ENCODE assay signal across 24 cellular contexts in the genomic region with DNA sequence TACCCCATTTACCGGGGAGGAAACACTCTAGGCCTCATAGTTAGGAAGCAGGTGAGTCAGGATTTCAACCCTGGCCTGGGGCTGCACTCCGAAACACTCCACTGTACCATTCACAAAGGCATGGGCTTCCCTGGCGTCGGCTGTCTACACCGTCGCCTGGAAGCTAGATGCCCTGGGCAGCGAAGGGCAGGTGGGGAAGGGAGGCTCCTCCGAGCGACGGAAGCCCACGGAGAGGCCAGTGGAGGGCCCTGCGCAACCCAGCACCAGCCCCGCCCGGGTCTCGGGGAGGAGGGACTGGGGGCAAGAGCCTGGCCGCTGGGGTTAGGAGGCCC. TPM values are rescaled to one million over a fixed set of nuclear protein-coding genes. Genes with fewer than 3 reads are reported as not detected.
A peak's percentile ranks its signal among the peaks of the same experiment; 100 is the strongest.
DNase-seq lines count a peak whose midpoint lies in the region; ATAC-seq, FAIRE-seq and TF ChIP-seq lines count a peak whose summit lies in the region.
"Had no signal": no experiment of that assay in that cellular context is flagged by ENCODE, and none has a peak within 500 bp of the region (broad histone marks: within the 10 kb centered on the region; RNA-seq: fewer than 3 reads in every experiment).

No MANE protein-coding gene starts in this region.

- no peaks in the 10 kb centered on the region for H3K79me2 ChIP-seq in astrocyte (ENCODE audit: insufficient read depth, low read length)
- no peaks in the 10 kb centered on the region for H3K79me2 ChIP-seq in osteoblast (ENCODE audit: insufficient read depth, low read length)

- H3K9me3 ChIP-seq in HUES48 (ENCODE audit: control insufficient read depth, insufficient read depth, low read length) (no peaks in the 10 kb centered on the region), astrocyte (ENCODE audit: insufficient read depth, low read depth, low read length) (no peaks in the 10 kb centered on the region), iPS-15b (ENCODE audit: control insufficient read depth, insufficient read depth, low read length) (no peaks in the 10 kb centered on the region), osteoblast (ENCODE audit: low read depth, low read length) (no peaks in the 10 kb centered on the region)
- H3K9me3 ChIP-seq: breast epithelium, Caco-2, esophagus squamous epithelium, Peyer's patch, suprapubic skin had no signal

- peaks cover 4% of the 10 kb centered on the region for H3K4me1 Mint-ChIP-seq in astrocyte (ENCODE audit: low read depth, unreplicated experiment)

- H4K20me1 ChIP-seq in astrocyte (ENCODE audit: insufficient read depth, low read length) (no peaks in the 10 kb centered on the region), osteoblast (ENCODE audit: insufficient read depth, low read length) (no peaks in the 10 kb centered on the region)

- no peak overlapping the region for H3K4me3 Mint-ChIP-seq in astrocyte (ENCODE audit: unreplicated experiment)
- H3K4me3 Mint-ChIP-seq: activated T-cell treated with anti-CD3 and anti-CD28 coated beads, Interleukin-2, amount 50 U/mL, for 72 hours; neural crest cell had no signal

- no peaks in the 10 kb centered on the region for H3K36me3 Mint-ChIP-seq in astrocyte (ENCODE audit: low read depth, unreplicated experiment)

- H3K4me3 ChIP-seq in HUES48 (ENCODE audit: low read depth, low read length) (peak overlapping the region; percentile 68), astrocyte (ENCODE audit: insufficient read depth, low read depth, low read length) (no peak overlapping the region), iPS-15b (ENCODE audit: low read depth, low read length) (peak overlapping the region; percentile 50), osteoblast (ENCODE audit: insufficient read depth, low read length) (no peak overlapping the region)
- H3K4me3 ChIP-seq: lung, suprapubic skin had no signal

- no peak for ATAC-seq in GM19463 (IDR thresholded peaks at IDR 0.05; ENCODE audit: unreplicated experiment)

- H3K27ac ChIP-seq in HUES48 (ENCODE audit: low read depth, low read length) (no peak overlapping the region), astrocyte (ENCODE audit: low read depth, low read length) (no peak overlapping the region), osteoblast (ENCODE audit: low read depth, low read length) (no peak overlapping the region)
- H3K27ac ChIP-seq: breast epithelium, C4-2B, Peyer's patch, suprapubic skin had no signal

- H3K4me2 ChIP-seq in astrocyte (ENCODE audit: low read length): peak overlapping the region; percentile 85
- peak overlapping the region; percentile 80 for H3K4me2 ChIP-seq in osteoblast (ENCODE audit: insufficient read depth, low read length)

- peaks cover 11% of the 10 kb centered on the region for H3K27me3 ChIP-seq in HUES48 (ENCODE audit: control insufficient read depth, insufficient read depth, low read length)
- H3K27me3 ChIP-seq in astrocyte (ENCODE audit: insufficient read depth, low read length): no peaks in the 10 kb centered on the region
- H3K27me3 ChIP-seq in iPS-15b (ENCODE audit: control insufficient read depth, insufficient read depth, low read length): peaks cover 9% of the 10 kb centered on the region
- H3K27me3 ChIP-seq in osteoblast (ENCODE audit: insufficient read depth, low read length): no peaks in the 10 kb centered on the region
- H3K27me3 ChIP-seq: breast epithelium, esophagus squamous epithelium, Peyer's patch, suprapubic skin had no signal

- DNase-seq in astrocyte (ENCODE audit: low read depth) (no peak), osteoblast (ENCODE audit: insufficient read length, low spot score, missing footprints) (peak; percentile 3), hypothalamus (lab: John Stamatoyannopoulos, UW) (no peak), UCSD-AML1 (lab: John Stamatoyannopoulos, UW; ENCODE audit: unreplicated experiment) (no peak)
- DNase-seq in activated naive CD4-positive, alpha-beta T cell treated with Interleukin-2 at 50 U/mL for 16 hours: no peak
- DNase-seq: cortex of kidney, esophagus squamous epithelium, GF-D8, MV-4-11, SIG-M5, T1000 had no signal

- peak overlapping the region; percentile 83 for H2AFZ ChIP-seq in astrocyte (ENCODE audit: low read depth, low read length)
- no peak overlapping the region for H2AFZ ChIP-seq in osteoblast (ENCODE audit: low read length)

- H3K9ac ChIP-seq in HUES48 (ENCODE audit: low read depth, low read length) (peak overlapping the region; percentile 23; the same call in 1 of the 2 replicates), astrocyte (ENCODE audit: low read length) (no peak overlapping the region), iPS-15b (ENCODE audit: low read depth, low read length) (peak overlapping the region; percentile 70)

- H3K27ac Mint-ChIP-seq in astrocyte (ENCODE audit: unreplicated experiment): no peak overlapping the region
- H3K27ac Mint-ChIP-seq: activated T-cell treated with anti-CD3 and anti-CD28 coated beads, Interleukin-2, amount 50 U/mL, for 72 hours had no signal

- H3K4me1 ChIP-seq in HUES48 (ENCODE audit: control insufficient read depth, insufficient read depth, low read length): peaks cover 10% of the 10 kb centered on the region; the same call in 1 of the 2 replicates
- peaks cover 8% of the 10 kb centered on the region for H3K4me1 ChIP-seq in astrocyte (ENCODE audit: insufficient read depth, low read length)
- H3K4me1 ChIP-seq in iPS-15b (ENCODE audit: control insufficient read depth, insufficient read depth, low read length): no peaks in the 10 kb centered on the region
- peaks cover 9% of the 10 kb centered on the region for H3K4me1 ChIP-seq in osteoblast (ENCODE audit: insufficient read depth, low read length)
- H3K4me1 ChIP-seq: Caco-2 had no signal

- H3K36me3 ChIP-seq in HUES48 (ENCODE audit: control insufficient read depth, insufficient read depth, low read length): no peaks in the 10 kb centered on the region
- no peaks in the 10 kb centered on the region for H3K36me3 ChIP-seq in astrocyte (ENCODE audit: insufficient read depth, low read length)
- H3K36me3 ChIP-seq in iPS-15b (ENCODE audit: control insufficient read depth, insufficient read depth, low read length): no peaks in the 10 kb centered on the region
- no peaks in the 10 kb centered on the region for H3K36me3 ChIP-seq in osteoblast (ENCODE audit: insufficient read depth, low read length)
- H3K36me3 ChIP-seq: breast epithelium had no signal

- no peaks in the 10 kb centered on the region for H3K9me3 Mint-ChIP-seq in astrocyte (ENCODE audit: unreplicated experiment)
- H3K9me3 Mint-ChIP-seq: activated T-cell treated with anti-CD3 and anti-CD28 coated beads, Interleukin-2, amount 50 U/mL, for 72 hours; neural crest cell had no signal

- no peak for FAIRE-seq in astrocyte (lab: Jason Lieb, UNC)
- FAIRE-seq: frontal cortex, keratinocyte had no signal

- no peak for TF ChIP-seq CTCF in astrocyte (IDR thresholded peaks at IDR 0.05; ENCODE audit: insufficient read depth, low read depth, low read length)
- no peak for TF ChIP-seq CTCF in osteoblast (IDR thresholded peaks at IDR 0.05; ENCODE audit: extremely low read depth, low read depth, low read length)

- peaks cover 7% of the 10 kb centered on the region for H3K27me3 Mint-ChIP-seq in astrocyte (ENCODE audit: low read depth, unreplicated experiment)

RNA-seq across cellular contexts. Expression of a gene that starts 16.1 kb away (rescaled TPM):
- total RNA-seq in astrocyte: 4.6 and 4.8 TPM in 2 replicates
- 2.2 and 3.2 TPM in 2 replicates for total RNA-seq in osteoblast

RNA-seq across cellular contexts. Expression of a gene that starts 46.8 kb away (rescaled TPM):
- total RNA-seq in astrocyte (7.8 and 7.9 TPM in 2 replicates), osteoblast (9.4 and 10.0 TPM in 2 replicates)

Comparison
In these comparisons a context has a peak if more than half of its experiments do, and no peak if none do; other contexts are left out.
1. H3K4me3 ChIP-seq: peak in HUES48 (single experiment) and iPS-15b (single experiment); none in astrocyte (single experiment) and osteoblast (single experiment).